In genomic region chrX:53082773-53083616, GRCh38 we compare ENCODE assay signal across 8 cellular contexts. TPM values are rescaled to one million over a fixed set of nuclear protein-coding genes. Genes with fewer than 3 reads are reported as not detected.
DNase-seq lines count a peak whose midpoint lies in the region; ATAC-seq, FAIRE-seq and TF ChIP-seq lines count a peak whose summit lies in the region.

No MANE protein-coding gene starts in this region.

- intact Hi-C loops in posterior vena cava (cut with DNase I) = no loop called here

- FAIRE-seq in A549 (lab: Jason Lieb, UNC) (no peak), bronchial epithelial cell (lab: Jason Lieb, UNC) (no peak)

- DNase-seq in A549 (ENCODE audit: low read depth in 1 of 2, low spot score in 1 of 2) = no peak
- no peak for DNase-seq in bronchial epithelial cell (ENCODE audit: low read depth)
- no peak for DNase-seq in mucosa of gallbladder (ENCODE audit: low spot score)
- no peak for DNase-seq in NCI-H774 (lab: John Stamatoyannopoulos, UW)
- no peak for DNase-seq in posterior vena cava (ENCODE audit: low spot score)
- no peak for DNase-seq in HCEC 1CT

- H3K9me3 ChIP-seq in A549 (no peaks in the 10 kb centered on the region), HUES48 (ENCODE audit: control insufficient read depth, insufficient read depth, low read length) (peaks cover 26% of the 10 kb centered on the region), mucosa of stomach (ENCODE audit: control insufficient read depth, low read length) (no peaks in the 10 kb centered on the region)

- TF ChIP-seq EP300 in A549 (IDR thresholded peaks at IDR 0.05) = no peak

- WGBS in A549 (ENCODE audit: missing lambda C conversion rate) = 36% methylated on average over 24 of the region's 31 CpGs

- H3K4me2 ChIP-seq in A549 = peak overlapping the region; percentile 87

- H3K27ac ChIP-seq in A549 = peak overlapping the region; percentile 76 to 93
- H3K27ac ChIP-seq in HUES48 (ENCODE audit: low read depth, low read length) = peak overlapping the region; percentile 87

- TF ChIP-seq POLR2A in A549 (IDR thresholded peaks at IDR 0.05; ENCODE audit: low read length) = no peak

- no peak for TF ChIP-seq RAD21 in A549 (conservative IDR thresholded peaks at IDR 0.05 in 1 of 2, IDR thresholded peaks at IDR 0.05 in 1 of 2)

- POLR2A ChIA-PET in A549 (lab: Yijun Ruan, JAX) = interaction anchor here (1.3 to 1.4 kb wide), 5 partner anchors 10 to 1917 kb away, joined by 4 to 30 read pairs (median 5); partner anchors contain the start of genes APEX2, KANTR and KDM5C

- H3K27me3 ChIP-seq in HUES48 (ENCODE audit: control insufficient read depth, insufficient read depth, low read length) (no peaks in the 10 kb centered on the region), bronchial epithelial cell (ENCODE audit: control insufficient read depth, insufficient read depth, low read length) (no peaks in the 10 kb centered on the region), mucosa of stomach (ENCODE audit: control insufficient read depth, insufficient read depth, low read length) (no peaks in the 10 kb centered on the region)

- H3K9ac ChIP-seq in HUES48 (ENCODE audit: low read depth, low read length) (peak overlapping the region; percentile 69; the same call in 1 of the 2 replicates), mucosa of stomach (ENCODE audit: low read length) (peak overlapping the region; percentile 59)

- CTCF ChIA-PET in A549 (lab: Yijun Ruan, JAX) = interaction anchor here (1.5 kb wide), 1 partner anchor 12 kb away, joined by 5 read pairs; no protein-coding TSS in a partner anchor

- H3K4me1 ChIP-seq in A549 = peaks cover 15% of the 10 kb centered on the region
- peaks cover 5% of the 10 kb centered on the region for H3K4me1 ChIP-seq in HUES48 (ENCODE audit: control insufficient read depth, insufficient read depth, low read length)
- H3K4me1 ChIP-seq in mucosa of stomach (ENCODE audit: control insufficient read depth, insufficient read depth, low read length) = no peaks in the 10 kb centered on the region

- TF ChIP-seq CTCF in A549 (IDR thresholded peaks at IDR 0.05) (no peak), bronchial epithelial cell (IDR thresholded peaks at IDR 0.05; ENCODE audit: insufficient read depth, low read length, severe bottlenecking) (no peak)

- H3K4me3 ChIP-seq in A549 = peak overlapping the region; percentile 71
- peak overlapping the region; percentile 76 for H3K4me3 ChIP-seq in HUES48 (ENCODE audit: low read depth, low read length)
- peak overlapping the region; percentile 59 for H3K4me3 ChIP-seq in bronchial epithelial cell (ENCODE audit: low read depth, low read length)
- H3K4me3 ChIP-seq in mucosa of stomach (ENCODE audit: low read length) = no peak overlapping the region

- no peak for ATAC-seq in A549

- H3K36me3 ChIP-seq in HUES48 (ENCODE audit: control insufficient read depth, insufficient read depth, low read length) = peaks cover 30% of the 10 kb centered on the region
- H3K36me3 ChIP-seq in bronchial epithelial cell (ENCODE audit: control insufficient read depth, insufficient read depth, low read length) = no peaks in the 10 kb centered on the region
- no peaks in the 10 kb centered on the region for H3K36me3 ChIP-seq in mucosa of stomach (ENCODE audit: control insufficient read depth, insufficient read depth, low read length)

TF ChIP-seq in A549, 52 proteins besides CTCF, POLR2A, EP300 and RAD21:
- TF ChIP-seq FOXS1 (CRISPR knock-in tag; IDR thresholded peaks at IDR 0.05) (no peak), BHLHE40 (IDR thresholded peaks at IDR 0.05; ENCODE audit: low read depth, low read length) (no peak), CHD4 (IDR thresholded peaks at IDR 0.05; ENCODE audit: borderline replicate concordance) (no peak), NR3C1 (IDR thresholded peaks at IDR 0.05) (no peak), NFE2L2 (conservative IDR thresholded peaks at IDR 0.05; ENCODE audit: low read length) (no peak), MAFK (IDR thresholded peaks at IDR 0.05; ENCODE audit: partially characterized antibody) (no peak), HOXA7 (CRISPR knock-in tag; IDR thresholded peaks at IDR 0.05) (no peak)

RNA-seq across cellular contexts. Expression of gene TSPYL2, which starts 0.8 kb away (rescaled TPM):
- polyA plus RNA-seq in A549 (2011; rRNA removed) (25.2 and 27.2 TPM in 2 replicates), A549 (2017; fragmentation: RNase III; extraction: RNeasy Plus Mini Kit Qiagen cat#74134 plus additional on column Dnase treatment) (19.9 to 30.0 TPM (median 24.9 TPM) in 3 replicates)
- 9.9 and 10.7 TPM in 2 replicates for polyA plus RNA-seq in A549 (2012; cell fraction: cytosol; rRNA removed)
- 36.8 and 47.3 TPM in 2 replicates for polyA plus RNA-seq in A549 (2012; cell fraction: nucleus; rRNA removed)
- 6.4 and 7.3 TPM in 2 replicates for polyA minus RNA-seq in A549 (2011; rRNA and poly(A)+ RNA removed)
- total RNA-seq in bronchial epithelial cell (8.7 and 12.9 TPM in 2 replicates), mucosa of gallbladder (34.8 TPM), posterior vena cava (10 to 100 TPM; 59.3 to 67.9 TPM)

RNA-seq across cellular contexts. Expression of gene KANTR, which starts 10.9 kb away (rescaled TPM):
- polyA plus RNA-seq in A549 (2011; rRNA removed) (5.3 and 5.7 TPM in 2 replicates), A549 (2017; fragmentation: RNase III; extraction: RNeasy Plus Mini Kit Qiagen cat#74134 plus additional on column Dnase treatment) (2.4 to 3.3 TPM (median 2.6 TPM) in 3 replicates)
- polyA plus RNA-seq in A549 (2012; cell fraction: cytosol; rRNA removed) = 1.3 and 1.7 TPM in 2 replicates
- 4.1 and 5.7 TPM in 2 replicates for polyA plus RNA-seq in A549 (2012; cell fraction: nucleus; rRNA removed)
- polyA minus RNA-seq in A549 (2011; rRNA and poly(A)+ RNA removed) = 20.1 and 23.2 TPM in 2 replicates
- total RNA-seq in bronchial epithelial cell (4.5 and 5.5 TPM in 2 replicates), mucosa of gallbladder (10.3 TPM), posterior vena cava (10 to 100 TPM; 10.2 to 10.5 TPM)

RNA-seq across cellular contexts. Expression of gene GPR173, which starts 34.4 kb away (rescaled TPM):
- polyA plus RNA-seq in A549 (2011; rRNA removed) (0.03 TPM in 1 of 2 replicates, not detected in the other), A549 (2017; fragmentation: RNase III; extraction: RNeasy Plus Mini Kit Qiagen cat#74134 plus additional on column Dnase treatment) (not detected in 3 replicates)
- 0.01 and 0.04 TPM in 2 replicates for polyA plus RNA-seq in A549 (2012; cell fraction: cytosol; rRNA removed)
- 0.12 and 0.24 TPM in 2 replicates for polyA plus RNA-seq in A549 (2012; cell fraction: nucleus; rRNA removed)
- 0.05 TPM in 1 of 2 replicates, not detected in the other for polyA minus RNA-seq in A549 (2011; rRNA and poly(A)+ RNA removed)
- total RNA-seq in bronchial epithelial cell (under 0.01 TPM in 1 of 2 replicates, not detected in the other), mucosa of gallbladder (1.4 TPM), posterior vena cava (1 to 10 TPM; 2.7 to 3.7 TPM)
